In genomic region chr5:176793343-176793699, GRCh38 we compare ENCODE assay signal across 21 cellular contexts. TPM values are rescaled to one million over a fixed set of nuclear protein-coding genes. Genes with fewer than 3 reads are reported as not detected.
DNase-seq lines count a peak whose midpoint lies in the region; ATAC-seq, FAIRE-seq and TF ChIP-seq lines count a peak whose summit lies in the region.
"Had no signal": no experiment of that assay in that cellular context is flagged by ENCODE, and none has a peak within 500 bp of the region (broad histone marks: within the 10 kb centered on the region; RNA-seq: fewer than 3 reads in every experiment).

No MANE protein-coding gene starts in this region.

- no peak for TF ChIP-seq RAD21 in HepG2 (CRISPR knock-in tag; IDR thresholded peaks at IDR 0.05)

- TF ChIP-seq POLR2A in HepG2 (IDR thresholded peaks at IDR 0.05; ENCODE audit: insufficient read depth in 1 of 2, low read depth in 2 of 2, low read length in 2 of 2), result no peak
- TF ChIP-seq POLR2A in right lobe of liver (IDR thresholded peaks at IDR 0.05), result no peak

- no peak overlapping the region for H3K4me3 Mint-ChIP-seq in activated T-helper 1 cell treated with anti-CD3 and anti-CD28 coated beads, Interleukin-12 subunit alpha, Interleukin-12 subunit beta, Interleukin-2, Interleukin-4 antibody, amounts not matched to agents 30 ng/mL and 10 ng/mL and 1 ng/mL, durations not matched to agents 14 hours and 24 hours and 36 hours
- H3K4me3 Mint-ChIP-seq: activated T-cell treated with anti-CD3 and anti-CD28 coated beads, Interleukin-2, amount 50 U/mL, for 72 hours; CD4-positive, alpha-beta memory T cell; central memory CD8-positive, alpha-beta T cell had no signal

- ATAC-seq in HepG2 (peak; percentile 52), right lobe of liver (no peak), SK-N-SH treated with all-trans-retinoic acid at 6 μM for 48 hours (peak; percentile 70), HG03097 (IDR thresholded peaks at IDR 0.05; ENCODE audit: low FRiP score, unreplicated experiment) (no peak)
- ATAC-seq: activated T-cell treated with anti-CD3 and anti-CD28 coated beads, Interleukin-2, amount 50 U/mL, for 72 hours; left lung had no signal

- H3K4me2 ChIP-seq in HepG2 (ENCODE audit: low read depth, low read length), result no peak overlapping the region

- DNase-seq in HepG2 (ENCODE audit: low spot score), result no peak
- no peak for DNase-seq in right lobe of liver
- peak; percentile 45 for DNase-seq in epithelial cell of esophagus (ENCODE audit: low read depth)
- no peak for DNase-seq in activated T-helper 1 cell treated with anti-CD3 and anti-CD28 coated beads, Interleukin-12 subunit alpha, Interleukin-12 subunit beta, Interleukin-2, Interleukin-4 antibody, amounts not matched to agents 30 ng/mL and 10 ng/mL and 1 ng/mL, durations not matched to agents 14 hours and 24 hours and 36 hours (ENCODE audit: low spot score)
- no peak for DNase-seq in stimulated activated naive CD4-positive, alpha-beta T cell treated with Interleukin-2 at 50 U/mL for 16 hours (lab: John Stamatoyannopoulos, UW)
- no peak for DNase-seq in GM19239 (ENCODE audit: insufficient read length, low spot score)
- DNase-seq: activated T-cell treated with anti-CD3 and anti-CD28 coated beads, Interleukin-2, amount 50 U/mL, for 72 hours; CD4-positive, alpha-beta memory T cell; KBM-7; left lung; NCI-H1048; stimulated activated CD4-positive, alpha-beta T cell treated with anti-CD3 and anti-CD28 coated beads, Interleukin-4, amount 100 ng/mL, for 24 hours; WERI-Rb-1 had no signal

- H3K4me1 Mint-ChIP-seq in activated T-helper 1 cell treated with anti-CD3 and anti-CD28 coated beads, Interleukin-12 subunit alpha, Interleukin-12 subunit beta, Interleukin-2, Interleukin-4 antibody, amounts not matched to agents 30 ng/mL and 10 ng/mL and 1 ng/mL, durations not matched to agents 14 hours and 24 hours and 36 hours (ENCODE audit: low read depth), result no peaks in the 10 kb centered on the region
- H3K4me1 Mint-ChIP-seq: central memory CD8-positive, alpha-beta T cell had no signal

- H3K4me3 ChIP-seq in HepG2 (replicated peaks in 1 of 3; ENCODE audit: insufficient read depth in 1 of 3, low read depth in 2 of 3, low read length in 3 of 3) (no peak overlapping the region), right lobe of liver (no peak overlapping the region), epithelial cell of esophagus (ENCODE audit: low read length) (no peak overlapping the region)
- H3K4me3 ChIP-seq: left lung, skin epidermis had no signal

- TF ChIP-seq CTCF in HepG2 (CRISPR knock-in tag; IDR thresholded peaks at IDR 0.05) (no peak), right lobe of liver (IDR thresholded peaks at IDR 0.05) (no peak), epithelial cell of esophagus (IDR thresholded peaks at IDR 0.05; ENCODE audit: insufficient read depth, low read depth, low read length, missing control alignments) (no peak)

- H3K27ac ChIP-seq in HepG2 (ENCODE audit: extremely low read length, insufficient read depth, low read length) (no peak overlapping the region), right lobe of liver (no peak overlapping the region)
- H3K27ac ChIP-seq: left lung, skin epidermis, WERI-Rb-1 had no signal

- H3K9ac ChIP-seq in HepG2 (ENCODE audit: insufficient read depth, low read depth, low read length), result no peak overlapping the region

- FAIRE-seq in HepG2 (lab: Jason Lieb, UNC), result no peak
- no peak for FAIRE-seq in GM19239 (lab: Jason Lieb, UNC)
- FAIRE-seq: frontal cortex, RCC 7860 had no signal

- 8% methylated on average over 6 of the region's 9 CpGs for WGBS in HepG2 (ENCODE audit: low lambda C conversion rate)
- WGBS in right lobe of liver (ENCODE audit: insufficient coverage, low coverage, low lambda C conversion rate, missing lambda C conversion rate), result 8% methylated on average over 2 of the region's 9 CpGs

- H3K27me3 ChIP-seq in HepG2 (ENCODE audit: control insufficient read depth in 1 of 2, insufficient read depth in 2 of 2, low read length in 2 of 2) (peaks cover 8 to 80% of the 10 kb centered on the region in 2 experiments; a peak in 4 of 5 replicates), right lobe of liver (no peaks in the 10 kb centered on the region)

- POLR2A ChIA-PET in HepG2 (lab: Yijun Ruan, JAX), result no interaction called here

- H3K9me3 ChIP-seq in HepG2 (ENCODE audit: low read length) (no peaks in the 10 kb centered on the region), right lobe of liver (no peaks in the 10 kb centered on the region)
- H3K9me3 ChIP-seq: left lung had no signal

- in situ Hi-C loops in HepG2 (cut with HindIII; ENCODE audit: extremely low pct_ligation_motif_present, low pct_unique_long_range_greater_than_20kb), result no loop called here

- H3K9me3 Mint-ChIP-seq in activated T-helper 1 cell treated with anti-CD3 and anti-CD28 coated beads, Interleukin-12 subunit alpha, Interleukin-12 subunit beta, Interleukin-2, Interleukin-4 antibody, amounts not matched to agents 30 ng/mL and 10 ng/mL and 1 ng/mL, durations not matched to agents 14 hours and 24 hours and 36 hours, result no peaks in the 10 kb centered on the region
- H3K9me3 Mint-ChIP-seq: activated T-cell treated with anti-CD3 and anti-CD28 coated beads, Interleukin-2, amount 50 U/mL, for 72 hours; CD4-positive, alpha-beta memory T cell; central memory CD8-positive, alpha-beta T cell had no signal

- no peaks in the 10 kb centered on the region for H3K79me2 ChIP-seq in HepG2 (ENCODE audit: insufficient read depth, low read length)

- TF ChIP-seq EP300 in HepG2 (IDR thresholded peaks at IDR 0.05; ENCODE audit: low read depth in 2 of 2, low read length in 2 of 2), result no peak
- TF ChIP-seq EP300 in HepG2 (CRISPR knock-in tag; IDR thresholded peaks at IDR 0.05; ENCODE audit: borderline replicate concordance), result no peak

- H3K27ac Mint-ChIP-seq in activated T-helper 1 cell treated with anti-CD3 and anti-CD28 coated beads, Interleukin-12 subunit alpha, Interleukin-12 subunit beta, Interleukin-2, Interleukin-4 antibody, amounts not matched to agents 30 ng/mL and 10 ng/mL and 1 ng/mL, durations not matched to agents 14 hours and 24 hours and 36 hours, result no peak overlapping the region
- H3K27ac Mint-ChIP-seq: activated T-cell treated with anti-CD3 and anti-CD28 coated beads, Interleukin-2, amount 50 U/mL, for 72 hours; CD4-positive, alpha-beta memory T cell had no signal

- H4K20me1 ChIP-seq in HepG2 (ENCODE audit: insufficient read depth, low read length), result no peaks in the 10 kb centered on the region

- H3K4me1 ChIP-seq in HepG2 (ENCODE audit: insufficient read depth, low read length) (no peaks in the 10 kb centered on the region), right lobe of liver (no peaks in the 10 kb centered on the region)
- H3K4me1 ChIP-seq: left lung had no signal

- H3K27me3 Mint-ChIP-seq in activated T-helper 1 cell treated with anti-CD3 and anti-CD28 coated beads, Interleukin-12 subunit alpha, Interleukin-12 subunit beta, Interleukin-2, Interleukin-4 antibody, amounts not matched to agents 30 ng/mL and 10 ng/mL and 1 ng/mL, durations not matched to agents 14 hours and 24 hours and 36 hours (ENCODE audit: insufficient read depth), result peaks cover 30% of the 10 kb centered on the region

- no peaks in the 10 kb centered on the region for H3K36me3 Mint-ChIP-seq in activated T-helper 1 cell treated with anti-CD3 and anti-CD28 coated beads, Interleukin-12 subunit alpha, Interleukin-12 subunit beta, Interleukin-2, Interleukin-4 antibody, amounts not matched to agents 30 ng/mL and 10 ng/mL and 1 ng/mL, durations not matched to agents 14 hours and 24 hours and 36 hours (ENCODE audit: low read depth)
- H3K36me3 Mint-ChIP-seq: CD4-positive, alpha-beta memory T cell had no signal

- H2AFZ ChIP-seq in HepG2 (ENCODE audit: low read length), result no peak overlapping the region

- intact Hi-C loops in HepG2 (cut with micrococcal nuclease; ENCODE audit: unreplicated experiment) (no loop called here), right lobe of liver (cut with DNase I) (no loop called here)
- intact Hi-C loops in activated T-helper 1 cell treated with anti-CD3 and anti-CD28 coated beads, Interleukin-12 subunit alpha, Interleukin-12 subunit beta, Interleukin-2, Interleukin-4 antibody, amounts not matched to agents 30 ng/mL and 10 ng/mL and 1 ng/mL, durations not matched to agents 14 hours and 24 hours and 36 hours (cut with micrococcal nuclease), result no loop called here

- no TSS peak for BruUV-seq in HepG2 (replicated peaks; lab: Mats Ljungman, UMichigan)

- CTCF ChIA-PET in HepG2 (lab: Yijun Ruan, JAX; ENCODE audit: low intra/inter-chr PET ratio, low total read pairs), result no interaction called here

- H3K36me3 ChIP-seq in HepG2 (replicated peaks in 1 of 2; ENCODE audit: control insufficient read depth in 1 of 2, insufficient read depth in 2 of 2, low read length in 2 of 2), result no peaks in the 10 kb centered on the region
- H3K36me3 ChIP-seq in right lobe of liver, result no peaks in the 10 kb centered on the region
- H3K36me3 ChIP-seq: left lung, WERI-Rb-1 had no signal

RNA-seq across cellular contexts. Expression of gene UNC5A, which starts 17.0 kb away (rescaled TPM):
- total RNA-seq in HepG2 (2016; rRNA removed; fragmentation: Illumina TruSeq; extraction: Trizol), result not detected in 2 replicates
- not detected in 2 replicates for total RNA-seq in HepG2 (2016; cell fraction: cytosol; rRNA removed; fragmentation: Illumina TruSeq; extraction: Trizol; ENCODE audit: low read depth)
- total RNA-seq in HepG2 (2016; cell fraction: insoluble cytoplasmic fraction; rRNA removed; fragmentation: Illumina TruSeq; extraction: Trizol), result not detected in 2 replicates
- not detected in 2 replicates for total RNA-seq in HepG2 (2016; cell fraction: membrane; rRNA removed; fragmentation: Illumina TruSeq; extraction: Trizol)
- not detected in 2 replicates for total RNA-seq in HepG2 (2016; cell fraction: nucleus; rRNA removed; fragmentation: Illumina TruSeq; extraction: Trizol)
- polyA plus RNA-seq in HepG2 (2011; rRNA removed), result 0.03 TPM in 1 of 2 replicates, not detected in the other
- polyA plus RNA-seq in HepG2 (2011; cell fraction: cytosol; rRNA removed), result 0.01 TPM in 1 of 2 replicates, not detected in the other
- polyA plus RNA-seq in HepG2 (2011; cell fraction: nucleus; rRNA removed), result 0.10 TPM in 1 of 2 replicates, not detected in the other
- polyA plus RNA-seq in HepG2 (2012), result not detected in 2 replicates
- not detected in 2 replicates for polyA plus RNA-seq in HepG2 (2016; cell fraction: cytosol; fragmentation: Illumina TruSeq; extraction: Trizol; ENCODE audit: low read depth)
- not detected in 2 replicates for polyA plus RNA-seq in HepG2 (2016; cell fraction: insoluble cytoplasmic fraction; fragmentation: Illumina TruSeq; extraction: Trizol; ENCODE audit: low read depth)
- polyA plus RNA-seq in HepG2 (2016; cell fraction: membrane; fragmentation: Illumina TruSeq; extraction: Trizol; ENCODE audit: low read depth), result 0.06 TPM in 1 of 2 replicates, not detected in the other
- polyA plus RNA-seq in HepG2 (2016; cell fraction: nucleus; fragmentation: Illumina TruSeq; extraction: Trizol; ENCODE audit: insufficient read depth, low read depth), result not detected in 2 replicates
- not detected in 2 replicates for polyA minus RNA-seq in HepG2 (2011; rRNA and poly(A)+ RNA removed; ENCODE audit: low replicate concordance)
- polyA minus RNA-seq in HepG2 (2011; cell fraction: cytosol; rRNA and poly(A)+ RNA removed), result not detected in 2 replicates
- not detected in 2 replicates for polyA minus RNA-seq in HepG2 (2011; cell fraction: nucleus; rRNA and poly(A)+ RNA removed)
- not detected for total RNA-seq in right lobe of liver
- total RNA-seq in activated T-helper 1 cell treated with anti-CD3 and anti-CD28 coated beads, Interleukin-12 subunit alpha, Interleukin-12 subunit beta, Interleukin-2, Interleukin-4 antibody, amounts not matched to agents 30 ng/mL and 10 ng/mL and 1 ng/mL, durations not matched to agents 14 hours and 24 hours and 36 hours, result not detected in 2 replicates
- total RNA-seq: CD4-positive, alpha-beta memory T cell; osteocyte had no signal
- polyA plus RNA-seq: AG04450; CD4-positive, alpha-beta memory T cell had no signal

Comparison
In these comparisons a context has a peak if more than half of its experiments do, and no peak if none do; other contexts are left out.
1. ATAC-seq: peak in HepG2 (single experiment) and SK-N-SH treated with all-trans-retinoic acid at 6 μM for 48 hours (single experiment); none in right lobe of liver (0 of 4) and HG03097 (single experiment).